Comparison of ENCODE assay signal across 9 cellular contexts in genomic region chr17:74742153-74742515, GRCh38. TPM values are rescaled to one million over a fixed set of nuclear protein-coding genes. Genes with fewer than 3 reads are reported as not detected.
DNase-seq lines count a peak whose midpoint lies in the region; ATAC-seq lines count a peak whose summit lies in the region.
"Had no signal": no experiment of that assay in that cellular context is flagged by ENCODE, and none has a peak within 500 bp of the region (broad histone marks: within the 10 kb centered on the region; RNA-seq: fewer than 3 reads in every experiment).

No MANE protein-coding gene starts in this region.

- CTCF ChIA-PET in activated CD4-positive, alpha-beta memory T cell treated with anti-CD3 and anti-CD28 coated beads, Interleukin-2, amount 10 ng/mL, durations not matched to agents 7 days and 5 days (lab: Charles Lee) = interaction anchor here (0.6 to 2.8 kb wide), 15 partner anchors 9 to 220 kb away, joined by 3 to 39 read pairs (median 4); partner anchors contain the start of gene NAT9

- peak overlapping the region; percentile 91 for H3K27ac Mint-ChIP-seq in activated CD4-positive, alpha-beta memory T cell treated with anti-CD3 and anti-CD28 coated beads, Interleukin-2, amount 10 ng/mL, durations not matched to agents 7 days and 5 days

- ATAC-seq in GM18511 (IDR thresholded peaks at IDR 0.05; ENCODE audit: unreplicated experiment) (peak; percentile 61), HG03565 (IDR thresholded peaks at IDR 0.05; ENCODE audit: unreplicated experiment) (peak; percentile 44)
- ATAC-seq: right cardiac atrium had no signal

- DNase-seq in activated CD4-positive, alpha-beta memory T cell treated with anti-CD3 and anti-CD28 coated beads, Interleukin-2, amount 10 ng/mL, durations not matched to agents 7 days and 5 days = peak; percentile 84
- DNase-seq in NCI-H2196 (lab: John Stamatoyannopoulos, UW; ENCODE audit: unreplicated experiment) (no peak), hepatic stellate cell (ENCODE audit: low spot score) (no peak), NCI-H2029 (lab: John Stamatoyannopoulos, UW) (no peak)

- peak overlapping the region; percentile 69 for H3K4me3 Mint-ChIP-seq in activated CD4-positive, alpha-beta memory T cell treated with anti-CD3 and anti-CD28 coated beads, Interleukin-2, amount 10 ng/mL, durations not matched to agents 7 days and 5 days
- H3K4me3 Mint-ChIP-seq: dendritic cell treated with granulocyte-macrophage colony-stimulating factor and Interleukin-4, amounts not matched to agents 40 ng/mL and 50 ng/mL, for 4 days had no signal

- H3K9me3 Mint-ChIP-seq in activated CD4-positive, alpha-beta memory T cell treated with anti-CD3 and anti-CD28 coated beads, Interleukin-2, amount 10 ng/mL, durations not matched to agents 7 days and 5 days = no peaks in the 10 kb centered on the region
- H3K9me3 Mint-ChIP-seq: dendritic cell treated with granulocyte-macrophage colony-stimulating factor and Interleukin-4, amounts not matched to agents 40 ng/mL and 50 ng/mL, for 4 days had no signal

- peaks cover 91% of the 10 kb centered on the region for H3K4me1 Mint-ChIP-seq in activated CD4-positive, alpha-beta memory T cell treated with anti-CD3 and anti-CD28 coated beads, Interleukin-2, amount 10 ng/mL, durations not matched to agents 7 days and 5 days

- H3K4me3 ChIP-seq in skin epidermis = no peak overlapping the region

- H3K36me3 Mint-ChIP-seq in activated CD4-positive, alpha-beta memory T cell treated with anti-CD3 and anti-CD28 coated beads, Interleukin-2, amount 10 ng/mL, durations not matched to agents 7 days and 5 days (ENCODE audit: low read depth) = peaks cover 31% of the 10 kb centered on the region

- peak overlapping the region in 13 of 21 experiments; percentile 27 to 91 (median 69) for H3K27ac ChIP-seq in skin epidermis

- POLR2A ChIA-PET in activated CD4-positive, alpha-beta memory T cell treated with anti-CD3 and anti-CD28 coated beads, Interleukin-2, amount 10 ng/mL, durations not matched to agents 7 days and 5 days (lab: Charles Lee) = interaction anchor here (0.7 to 2.8 kb wide), 10 partner anchors 9 to 131 kb away, joined by 3 to 18 read pairs (median 4); partner anchors contain the start of genes FDXR and NAT9

- H3K27me3 Mint-ChIP-seq in activated CD4-positive, alpha-beta memory T cell treated with anti-CD3 and anti-CD28 coated beads, Interleukin-2, amount 10 ng/mL, durations not matched to agents 7 days and 5 days = no peaks in the 10 kb centered on the region

RNA-seq across cellular contexts. Expression of gene RAB37, which starts 5.1 kb away (rescaled TPM):
- total RNA-seq in activated CD4-positive, alpha-beta memory T cell treated with anti-CD3 and anti-CD28 coated beads, Interleukin-2, amount 10 ng/mL, durations not matched to agents 7 days and 5 days = 10 to 100 TPM; 56.1 to 58.5 TPM

RNA-seq across cellular contexts. Expression of gene NHERF1, which starts 6.3 kb away (rescaled TPM):
- 100 to 1,000 TPM; 320 to 328 TPM for total RNA-seq in activated CD4-positive, alpha-beta memory T cell treated with anti-CD3 and anti-CD28 coated beads, Interleukin-2, amount 10 ng/mL, durations not matched to agents 7 days and 5 days

RNA-seq across cellular contexts. Expression of gene CD300LF, which starts 29.4 kb away (rescaled TPM):
- not detected for total RNA-seq in activated CD4-positive, alpha-beta memory T cell treated with anti-CD3 and anti-CD28 coated beads, Interleukin-2, amount 10 ng/mL, durations not matched to agents 7 days and 5 days

RNA-seq across cellular contexts. Expression of gene NAT9, which starts 34.0 kb away (rescaled TPM):
- 10 to 100 TPM; 32.1 to 32.3 TPM for total RNA-seq in activated CD4-positive, alpha-beta memory T cell treated with anti-CD3 and anti-CD28 coated beads, Interleukin-2, amount 10 ng/mL, durations not matched to agents 7 days and 5 days
